ENCODE assay signal across 16 cellular contexts in the genomic region with DNA sequence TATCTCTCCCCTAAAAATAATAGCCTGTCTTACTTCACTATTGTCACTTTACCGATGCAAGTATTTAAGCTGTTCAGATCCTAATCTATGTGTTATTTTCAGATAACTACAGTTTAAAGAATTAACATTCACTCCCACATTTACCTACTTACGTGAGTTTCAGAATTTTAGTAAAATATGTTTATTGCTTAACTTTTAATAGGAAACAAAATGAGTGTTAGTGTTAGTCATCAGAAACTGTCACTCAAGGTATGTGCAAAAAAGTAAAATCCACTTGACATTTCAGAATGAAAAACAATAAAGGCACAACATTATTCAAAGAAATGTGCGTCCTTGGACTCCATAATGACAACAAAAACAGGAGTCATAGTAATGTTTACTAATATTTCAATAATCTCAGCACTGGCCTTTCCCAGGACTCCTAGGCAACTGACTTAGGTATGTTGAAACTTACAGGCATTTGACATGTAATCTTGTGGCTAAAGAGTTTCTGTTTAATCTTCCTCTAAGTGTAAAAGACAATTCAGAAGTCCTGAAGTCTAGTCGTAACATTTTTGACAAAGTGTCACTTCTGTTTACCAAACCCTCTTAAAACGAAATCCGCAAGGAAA. TPM values are rescaled to one million over a fixed set of nuclear protein-coding genes. Genes with fewer than 3 reads are reported as not detected.
DNase-seq lines count a peak whose midpoint lies in the region; TF ChIP-seq lines count a peak whose summit lies in the region.
"Had no signal": no experiment of that assay in that cellular context is flagged by ENCODE, and none has a peak within 500 bp of the region (broad histone marks: within the 10 kb centered on the region; RNA-seq: fewer than 3 reads in every experiment).

No MANE protein-coding gene starts in this region.

- H3K27ac ChIP-seq in osteoblast (ENCODE audit: low read depth, low read length) (no peak overlapping the region), uterus (peak overlapping the region in 1 of 2 donors; percentile 24), prostate gland (no peak overlapping the region), MM.1S (ENCODE audit: low read length) (no peak overlapping the region)
- H3K27ac ChIP-seq: cardiac muscle cell, lower lobe of right lung had no signal

- intact Hi-C loops in activated CD4-positive, alpha-beta T cell treated with anti-CD3 and anti-CD28 coated beads, Interleukin-2, amount 10 ng/mL, durations not matched to agents 24 days and 14 days (cut with micrococcal nuclease): no loop called here
- intact Hi-C loops in uterus (cut with DNase I; ENCODE audit: low total_unique reads): loop anchor here (5.0 kb wide), 1 partner anchor 44 kb away; no protein-coding TSS in a partner anchor
- intact Hi-C loops in prostate gland (cut with DNase I): loop anchor here (10.0 kb wide), 2 partner anchors 52 to 212 kb away; no protein-coding TSS in a partner anchor

- no peaks in the 10 kb centered on the region for H3K9me3 Mint-ChIP-seq in activated CD4-positive, alpha-beta T cell treated with anti-CD3 and anti-CD28 coated beads, Interleukin-2, amount 10 ng/mL, durations not matched to agents 24 days and 14 days
- H3K9me3 Mint-ChIP-seq in activated CD4-positive, alpha-beta T cell treated with anti-CD3 and anti-CD28 coated beads, Interleukin-2, amount 10 ng/mL, durations not matched to agents 7 days and 5 days: no peaks in the 10 kb centered on the region
- H3K9me3 Mint-ChIP-seq in brain: peaks cover 0 to 3% (median 0%) of the 10 kb centered on the region in 5 experiments
- H3K9me3 Mint-ChIP-seq: T-cell had no signal

- 43% methylated on average over 6 of the region's 6 CpGs for WGBS in prostate gland

- POLR2A ChIA-PET in activated CD4-positive, alpha-beta T cell treated with anti-CD3 and anti-CD28 coated beads, Interleukin-2, amount 10 ng/mL, durations not matched to agents 7 days and 5 days (lab: Charles Lee): no interaction called here

- H3K9me3 ChIP-seq in osteoblast (ENCODE audit: low read depth, low read length) (no peaks in the 10 kb centered on the region), uterus (no peaks in the 10 kb centered on the region), prostate gland (no peaks in the 10 kb centered on the region), MM.1S (replicated peaks; ENCODE audit: insufficient read depth, low read length) (no peaks in the 10 kb centered on the region)
- H3K9me3 ChIP-seq: lower lobe of right lung, MG63, spleen had no signal

- H3K4me1 ChIP-seq in osteoblast (ENCODE audit: insufficient read depth, low read length): peaks cover 34% of the 10 kb centered on the region
- H3K4me1 ChIP-seq in uterus: peaks cover 10 to 11% of the 10 kb centered on the region in 2 donors
- H3K4me1 ChIP-seq in prostate gland (replicated peaks): peaks cover 21% of the 10 kb centered on the region
- H3K4me1 ChIP-seq in MM.1S (ENCODE audit: low read length): peaks cover 17% of the 10 kb centered on the region

- no peak overlapping the region for H3K9ac ChIP-seq in MM.1S (ENCODE audit: low read length)

- H3K79me2 ChIP-seq in osteoblast (ENCODE audit: insufficient read depth, low read length) (peaks cover 70% of the 10 kb centered on the region), MM.1S (ENCODE audit: low read length) (peaks cover 41% of the 10 kb centered on the region)

- H3K36me3 Mint-ChIP-seq in activated CD4-positive, alpha-beta T cell treated with anti-CD3 and anti-CD28 coated beads, Interleukin-2, amount 10 ng/mL, durations not matched to agents 24 days and 14 days (ENCODE audit: low read depth): peaks cover 56% of the 10 kb centered on the region
- peaks cover 42% of the 10 kb centered on the region for H3K36me3 Mint-ChIP-seq in activated CD4-positive, alpha-beta T cell treated with anti-CD3 and anti-CD28 coated beads, Interleukin-2, amount 10 ng/mL, durations not matched to agents 7 days and 5 days (ENCODE audit: low read depth)
- H3K36me3 Mint-ChIP-seq in brain: peaks cover 16% of the 10 kb centered on the region

- peaks cover 6% of the 10 kb centered on the region for H3K36me3 ChIP-seq in osteoblast (ENCODE audit: insufficient read depth, low read length)
- no peaks in the 10 kb centered on the region for H3K36me3 ChIP-seq in uterus
- H3K36me3 ChIP-seq in prostate gland: no peaks in the 10 kb centered on the region
- H3K36me3 ChIP-seq in MM.1S (replicated peaks; ENCODE audit: insufficient read depth, low read length): no peaks in the 10 kb centered on the region
- H3K36me3 ChIP-seq: cardiac muscle cell, lower lobe of right lung, MG63 had no signal

- TF ChIP-seq POLR2A in uterus (IDR thresholded peaks at IDR 0.05) (no peak), prostate gland (IDR thresholded peaks at IDR 0.05) (no peak)

- H4K20me1 ChIP-seq in osteoblast (ENCODE audit: insufficient read depth, low read length): peaks cover 6% of the 10 kb centered on the region
- no peaks in the 10 kb centered on the region for H4K20me1 ChIP-seq in MM.1S (ENCODE audit: insufficient read depth, low read length)

- peaks cover 6% of the 10 kb centered on the region for H3F3A ChIP-seq in MM.1S (ENCODE audit: insufficient read depth, low read length)

- H3K4me2 ChIP-seq in osteoblast (ENCODE audit: insufficient read depth, low read length): peak overlapping the region; percentile 12
- no peak overlapping the region for H3K4me2 ChIP-seq in MM.1S (ENCODE audit: low read depth, low read length)

- no peaks in the 10 kb centered on the region for H3K9me2 ChIP-seq in MM.1S (replicated peaks; ENCODE audit: insufficient read depth, low read length)

- no peak overlapping the region for H3K4me3 ChIP-seq in osteoblast (ENCODE audit: insufficient read depth, low read length)
- H3K4me3 ChIP-seq in uterus: no peak overlapping the region
- no peak overlapping the region for H3K4me3 ChIP-seq in prostate gland
- H3K4me3 ChIP-seq in MM.1S (ENCODE audit: low read length): no peak overlapping the region
- H3K4me3 ChIP-seq: cardiac muscle cell, lower lobe of right lung, MG63, spleen had no signal

- peaks cover 50% of the 10 kb centered on the region for H3K4me1 Mint-ChIP-seq in activated CD4-positive, alpha-beta T cell treated with anti-CD3 and anti-CD28 coated beads, Interleukin-2, amount 10 ng/mL, durations not matched to agents 24 days and 14 days
- H3K4me1 Mint-ChIP-seq in activated CD4-positive, alpha-beta T cell treated with anti-CD3 and anti-CD28 coated beads, Interleukin-2, amount 10 ng/mL, durations not matched to agents 7 days and 5 days: peaks cover 39% of the 10 kb centered on the region
- H3K4me1 Mint-ChIP-seq in brain: peaks cover 73% of the 10 kb centered on the region

- H3K27me3 Mint-ChIP-seq in activated CD4-positive, alpha-beta T cell treated with anti-CD3 and anti-CD28 coated beads, Interleukin-2, amount 10 ng/mL, durations not matched to agents 24 days and 14 days: no peaks in the 10 kb centered on the region
- no peaks in the 10 kb centered on the region for H3K27me3 Mint-ChIP-seq in activated CD4-positive, alpha-beta T cell treated with anti-CD3 and anti-CD28 coated beads, Interleukin-2, amount 10 ng/mL, durations not matched to agents 7 days and 5 days
- H3K27me3 Mint-ChIP-seq in brain: peaks cover 19% of the 10 kb centered on the region
- H3K27me3 Mint-ChIP-seq: T-cell had no signal

- no peak overlapping the region for H3K27ac Mint-ChIP-seq in activated CD4-positive, alpha-beta T cell treated with anti-CD3 and anti-CD28 coated beads, Interleukin-2, amount 10 ng/mL, durations not matched to agents 24 days and 14 days
- no peak overlapping the region for H3K27ac Mint-ChIP-seq in activated CD4-positive, alpha-beta T cell treated with anti-CD3 and anti-CD28 coated beads, Interleukin-2, amount 10 ng/mL, durations not matched to agents 7 days and 5 days
- H3K27ac Mint-ChIP-seq in brain: peak overlapping the region in 2 of 5 experiments; percentile 7 to 98

- TF ChIP-seq CTCF in brain (conservative IDR thresholded peaks at IDR 0.05) (no peak), osteoblast (IDR thresholded peaks at IDR 0.05; ENCODE audit: extremely low read depth, low read depth, low read length) (no peak), uterus (IDR thresholded peaks at IDR 0.05) (no peak), prostate gland (IDR thresholded peaks at IDR 0.05) (no peak), MM.1S (IDR thresholded peaks at IDR 0.05; ENCODE audit: low read length) (no peak)

- H2AFZ ChIP-seq in osteoblast (ENCODE audit: low read length): no peak overlapping the region
- no peak overlapping the region for H2AFZ ChIP-seq in MM.1S (ENCODE audit: low read length)

- H3K27me3 ChIP-seq in osteoblast (ENCODE audit: insufficient read depth, low read length) (no peaks in the 10 kb centered on the region), uterus (no peaks in the 10 kb centered on the region), prostate gland (replicated peaks; ENCODE audit: insufficient read depth) (no peaks in the 10 kb centered on the region), MM.1S (replicated peaks; ENCODE audit: insufficient read depth, low read length) (no peaks in the 10 kb centered on the region)
- H3K27me3 ChIP-seq: cardiac muscle cell, MG63, spleen had no signal

- peak overlapping the region; percentile 54 for H3K4me3 Mint-ChIP-seq in activated CD4-positive, alpha-beta T cell treated with anti-CD3 and anti-CD28 coated beads, Interleukin-2, amount 10 ng/mL, durations not matched to agents 24 days and 14 days
- no peak overlapping the region for H3K4me3 Mint-ChIP-seq in activated CD4-positive, alpha-beta T cell treated with anti-CD3 and anti-CD28 coated beads, Interleukin-2, amount 10 ng/mL, durations not matched to agents 7 days and 5 days
- H3K4me3 Mint-ChIP-seq in brain: peak overlapping the region in 4 of 5 experiments; percentile 0 to 69 (median 66)

- CTCF ChIA-PET in activated CD4-positive, alpha-beta T cell treated with anti-CD3 and anti-CD28 coated beads, Interleukin-2, amount 10 ng/mL, durations not matched to agents 7 days and 5 days (lab: Charles Lee): interaction anchor here (0.8 kb wide), 1 partner anchor 44 kb away, joined by 3 read pairs; no protein-coding TSS in a partner anchor

- no peak for DNase-seq in activated CD4-positive, alpha-beta T cell treated with anti-CD3 and anti-CD28 coated beads, Interleukin-2, amount 10 ng/mL, durations not matched to agents 24 days and 14 days
- DNase-seq in activated CD4-positive, alpha-beta T cell treated with anti-CD3 and anti-CD28 coated beads, Interleukin-2, amount 10 ng/mL, durations not matched to agents 7 days and 5 days: no peak
- DNase-seq in M059J (ENCODE audit: low read depth) (peak; percentile 59), osteoblast (ENCODE audit: insufficient read length, low spot score, missing footprints) (no peak), uterus (no peak), prostate gland (ENCODE audit: low spot score) (no peak), MM.1S (no peak)
- DNase-seq: activated CD4-positive, alpha-beta T cell treated with anti-CD3 and anti-CD28 coated beads for 4 hours; activated effector memory CD4-positive, alpha-beta T cell treated with anti-CD3 and anti-CD28 coated beads, Interleukin-2, amount 50 U/mL, for 16 hours; hypothalamus; lower lobe of right lung; MG63; spleen; T-cell had no signal

RNA-seq across cellular contexts. Expression of a gene that starts 4.5 kb away (rescaled TPM):
- total RNA-seq in activated CD4-positive, alpha-beta T cell treated with anti-CD3 and anti-CD28 coated beads, Interleukin-2, amount 10 ng/mL, durations not matched to agents 24 days and 14 days: 62.4 and 70.0 TPM in 2 replicates
- 10 to 100 TPM; 36.0 to 40.4 TPM for total RNA-seq in activated CD4-positive, alpha-beta T cell treated with anti-CD3 and anti-CD28 coated beads, Interleukin-2, amount 10 ng/mL, durations not matched to agents 7 days and 5 days
- 31.5 and 35.4 TPM in 2 replicates for total RNA-seq in M059J (2014; rRNA removed; shearing (Covaris generic))
- 4.5 TPM for polyA plus RNA-seq in brain (ENCODE audit: insufficient read depth, low read depth, low replicate concordance)
- total RNA-seq in osteoblast (44.2 and 48.5 TPM in 2 replicates), uterus (100 to 1,000 TPM in 1 of 4 donors, 10 to 100 TPM in 3; 21.0 to 102 (median 51.1) TPM), prostate gland (10 to 100 TPM; 28.5 to 89.0 TPM)
